9 cellular contexts compared by ENCODE assay signal in the genomic region with DNA sequence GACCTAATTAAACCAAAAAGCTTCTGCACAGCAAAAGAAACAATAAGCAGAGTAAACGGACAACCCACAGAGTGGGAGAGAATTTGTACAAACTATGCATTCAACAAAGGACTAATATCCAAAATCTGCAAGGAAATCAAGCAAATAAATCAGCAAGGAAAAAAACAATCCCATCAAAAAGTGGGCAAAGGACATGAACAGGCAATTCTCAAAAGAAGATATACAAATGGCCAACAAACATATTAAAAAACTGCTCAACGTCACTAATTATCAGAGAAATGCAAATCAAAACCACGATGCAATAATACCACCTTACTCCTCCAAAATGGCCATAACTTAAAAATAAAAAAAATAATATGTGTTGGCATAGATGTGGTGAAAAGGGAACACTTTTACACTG. TPM values are rescaled to one million over a fixed set of nuclear protein-coding genes. Genes with fewer than 3 reads are reported as not detected.
"Had no signal": no experiment of that assay in that cellular context is flagged by ENCODE, and none has a peak within 500 bp of the region (broad histone marks: within the 10 kb centered on the region; RNA-seq: fewer than 3 reads in every experiment).

No MANE protein-coding gene starts in this region.

- H3K4me3 ChIP-seq: GM12878 had no signal

- ATAC-seq: GM12878 had no signal

- FAIRE-seq: G401.6, GM12878, GM12891, GM12892, GM18507, GM19239 had no signal

- DNase-seq: GDM1, GF-D8 had no signal

RNA-seq across cellular contexts. Expression of a gene that starts 5.2 kb away (rescaled TPM):
- total RNA-seq: G401, GM12878 had no signal
- polyA plus RNA-seq: GM12878 had no signal

RNA-seq across cellular contexts. Expression of a gene that starts 20.1 kb away (rescaled TPM):
- total RNA-seq: G401, GM12878 had no signal
- polyA plus RNA-seq: GM12878 had no signal

RNA-seq across cellular contexts. Expression of a gene that starts 50.8 kb away (rescaled TPM):
- total RNA-seq: G401 had no signal
